In genomic region chr1:55877440-55878232, GRCh38 we compare ENCODE assay signal across 21 cellular contexts.
"Had no signal": no experiment of that assay in that cellular context is flagged by ENCODE, and none has a peak within 500 bp of the region (broad histone marks: within the 10 kb centered on the region; RNA-seq: fewer than 3 reads in every experiment).

No MANE protein-coding gene starts in this region.

- H3K4me3 Mint-ChIP-seq: activated CD4-positive, alpha-beta memory T cell treated with anti-CD3 and anti-CD28 coated beads for 36 hours; activated naive CD8-positive, alpha-beta T cell; activated T-cell treated with anti-CD3 and anti-CD28 coated beads, Interleukin-2, amount 50 U/mL, for 72 hours; natural killer cell treated with Interleukin-12 subunit alpha and Interleukin-12 subunit beta and Interleukin-15 and Interleukin-18, amount 100 ng/mL, for 72 hours; T-helper 1 cell treated with Interleukin-12 subunit alpha and Interleukin-12 subunit beta and Interleukin-4 antibody, amounts not matched to agents 30 μg/mL and 1 μg/mL, for 36 hours; type B pancreatic cell had no signal

- DNase-seq: activated CD4-positive, alpha-beta memory T cell treated with anti-CD3 and anti-CD28 coated beads for 36 hours; activated gamma-delta T cell; activated T-cell treated with anti-CD3 and anti-CD28 coated beads, Interleukin-2, amount 50 U/mL, for 72 hours; amygdala; body of pancreas; effector memory CD4-positive, alpha-beta T cell; hippocampal formation; left ventricle myocardium superior; mesendoderm; nucleus accumbens; right cardiac atrium; small intestine; stimulated activated CD4-positive, alpha-beta T cell treated with anti-CD3 and anti-CD28 coated beads, Interleukin-4, amount 100 ng/mL, for 4 hours; stimulated activated CD8-positive, alpha-beta memory T cell treated with anti-CD3 and anti-CD28 coated beads, Interleukin-4, amount 100 ng/mL, for 48 hours; stimulated activated naive CD4-positive, alpha-beta T cell treated with Interleukin-2 at 50 U/mL for 16 hours; substantia nigra; WERI-Rb-1 had no signal

- H3K27ac Mint-ChIP-seq: activated CD4-positive, alpha-beta memory T cell treated with anti-CD3 and anti-CD28 coated beads for 36 hours; activated naive CD8-positive, alpha-beta T cell; activated T-cell treated with anti-CD3 and anti-CD28 coated beads, Interleukin-2, amount 50 U/mL, for 72 hours; natural killer cell treated with Interleukin-12 subunit alpha and Interleukin-12 subunit beta and Interleukin-15 and Interleukin-18, amount 100 ng/mL, for 72 hours; T-helper 1 cell treated with Interleukin-12 subunit alpha and Interleukin-12 subunit beta and Interleukin-4 antibody, amounts not matched to agents 30 μg/mL and 1 μg/mL, for 36 hours; type B pancreatic cell had no signal

- H3K27ac ChIP-seq: body of pancreas, WERI-Rb-1 had no signal

- H3K4me3 ChIP-seq: body of pancreas had no signal

- H3K36me3 Mint-ChIP-seq: activated CD4-positive, alpha-beta memory T cell treated with anti-CD3 and anti-CD28 coated beads for 36 hours; activated naive CD8-positive, alpha-beta T cell; natural killer cell treated with Interleukin-12 subunit alpha and Interleukin-12 subunit beta and Interleukin-15 and Interleukin-18, amount 100 ng/mL, for 72 hours; type B pancreatic cell had no signal

- H3K4me1 ChIP-seq: body of pancreas had no signal

- H3K27me3 Mint-ChIP-seq: activated CD4-positive, alpha-beta memory T cell treated with anti-CD3 and anti-CD28 coated beads for 36 hours; activated naive CD8-positive, alpha-beta T cell had no signal

- ATAC-seq: activated T-cell treated with anti-CD3 and anti-CD28 coated beads, Interleukin-2, amount 50 U/mL, for 72 hours; body of pancreas; left ventricle myocardium superior; natural killer cell treated with Interleukin-12 subunit alpha and Interleukin-12 subunit beta and Interleukin-15 and Interleukin-18, amount 100 ng/mL, for 72 hours; right cardiac atrium had no signal

- H3K9me3 Mint-ChIP-seq: activated CD4-positive, alpha-beta memory T cell treated with anti-CD3 and anti-CD28 coated beads for 36 hours; activated T-cell treated with anti-CD3 and anti-CD28 coated beads, Interleukin-2, amount 50 U/mL, for 72 hours; natural killer cell treated with Interleukin-12 subunit alpha and Interleukin-12 subunit beta and Interleukin-15 and Interleukin-18, amount 100 ng/mL, for 72 hours; T-helper 1 cell treated with Interleukin-12 subunit alpha and Interleukin-12 subunit beta and Interleukin-4 antibody, amounts not matched to agents 30 μg/mL and 1 μg/mL, for 36 hours had no signal

- H3K27me3 ChIP-seq: body of pancreas had no signal

- H3K36me3 ChIP-seq: WERI-Rb-1 had no signal

- H3K9me3 ChIP-seq: body of pancreas had no signal
